ENCODE assay signal across 1 cellular context in the genomic region with DNA sequence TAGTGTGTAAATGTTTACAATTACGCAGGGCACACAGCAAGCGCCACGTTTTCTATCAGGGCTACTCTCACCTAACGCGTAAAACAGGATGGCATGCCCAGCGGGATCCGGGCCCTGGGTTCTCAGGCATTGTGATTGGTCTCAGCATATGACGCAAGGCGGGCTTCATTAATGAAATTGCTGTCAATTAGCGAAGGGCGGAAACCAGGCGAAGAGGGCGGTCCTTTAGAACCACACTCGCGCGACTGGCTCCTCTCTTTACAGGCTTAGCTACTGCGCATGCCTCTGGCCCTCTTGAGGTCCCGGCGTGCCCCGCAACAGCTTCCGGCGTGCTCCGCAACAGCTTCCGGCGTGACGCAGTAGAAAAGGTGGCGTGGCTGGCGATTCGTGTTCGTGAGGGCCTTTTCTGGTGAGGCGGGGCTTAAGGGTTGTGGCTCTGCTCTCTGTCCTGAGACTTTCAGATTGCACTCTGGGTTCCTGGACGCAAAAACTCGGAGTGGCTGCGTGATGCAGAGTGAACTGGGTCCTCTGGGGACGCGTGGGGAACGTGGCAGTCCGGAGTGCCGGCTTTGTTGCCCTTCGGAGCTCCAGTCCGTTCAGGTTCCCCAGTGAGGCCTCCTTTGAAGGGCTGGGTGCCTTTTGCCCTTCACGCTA.
TF ChIP-seq lines count a peak whose summit lies in the region.

No MANE protein-coding gene starts in this region.

TF ChIP-seq in GM12878, 131 proteins besides CTCF, POLR2A, EP300 and RAD21 (continues in another document):
- TF ChIP-seq, protein P1, sequence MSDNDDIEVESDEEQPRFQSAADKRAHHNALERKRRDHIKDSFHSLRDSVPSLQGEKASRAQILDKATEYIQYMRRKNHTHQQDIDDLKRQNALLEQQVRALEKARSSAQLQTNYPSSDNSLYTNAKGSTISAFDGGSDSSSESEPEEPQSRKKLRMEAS (IDR thresholded peaks at IDR 0.05; ENCODE audit: low read depth, low read length), result 0 out of 2 replicates have a peak, but pooled peaks have one; percentile 23
- TF ChIP-seq, protein P2, sequence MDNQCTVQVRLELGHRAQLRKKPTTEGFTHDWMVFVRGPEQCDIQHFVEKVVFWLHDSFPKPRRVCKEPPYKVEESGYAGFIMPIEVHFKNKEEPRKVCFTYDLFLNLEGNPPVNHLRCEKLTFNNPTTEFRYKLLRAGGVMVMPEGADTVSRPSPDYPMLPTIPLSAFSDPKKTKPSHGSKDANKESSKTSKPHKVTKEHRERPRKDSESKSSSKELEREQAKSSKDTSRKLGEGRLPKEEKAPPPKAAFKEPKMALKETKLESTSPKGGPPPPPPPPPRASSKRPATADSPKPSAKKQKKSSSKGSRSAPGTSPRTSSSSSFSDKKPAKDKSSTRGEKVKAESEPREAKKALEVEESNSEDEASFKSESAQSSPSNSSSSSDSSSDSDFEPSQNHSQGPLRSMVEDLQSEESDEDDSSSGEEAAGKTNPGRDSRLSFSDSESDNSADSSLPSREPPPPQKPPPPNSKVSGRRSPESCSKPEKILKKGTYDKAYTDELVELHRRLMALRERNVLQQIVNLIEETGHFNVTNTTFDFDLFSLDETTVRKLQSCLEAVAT (IDR thresholded peaks at IDR 0.05), result peak; percentile 75; the same call in 1 of the 2 replicates
- TF ChIP-seq BRCA1 (IDR thresholded peaks at IDR 0.05; ENCODE audit: low read depth, low read length) (no peak), POU2F2 (IDR thresholded peaks at IDR 0.05; ENCODE audit: borderline replicate concordance, low read depth, low read length) (no peak), EZH2 (IDR thresholded peaks at IDR 0.05; ENCODE audit: borderline replicate concordance, control insufficient read depth, low read depth, low read length) (no peak), MTA2 (IDR thresholded peaks at IDR 0.05; ENCODE audit: low read depth) (no peak), YBX1 (IDR thresholded peaks at IDR 0.05) (no peak), ATF7 (IDR thresholded peaks at IDR 0.05; ENCODE audit: low read depth) (no peak), IKZF2 (IDR thresholded peaks at IDR 0.05) (no peak), RELA (IDR thresholded peaks at IDR 0.05; ENCODE audit: borderline replicate concordance, partially characterized antibody) (no peak), TBL1XR1 (IDR thresholded peaks at IDR 0.05; ENCODE audit: low read depth, low read length) (0 out of 2 replicates have a peak, but pooled peaks have one; percentile 45), SREBF1 (IDR thresholded peaks at IDR 0.05; ENCODE audit: low read length) (no peak), ZBED1 (IDR thresholded peaks at IDR 0.05; ENCODE audit: borderline replicate concordance) (no peak), PAX5 (IDR thresholded peaks at IDR 0.05; ENCODE audit: borderline replicate concordance, low read depth, low read length) (no peak), CREB1 (IDR thresholded peaks at IDR 0.05; ENCODE audit: low read depth) (peak; percentile 43; the same call in 1 of the 2 replicates), TAF1 (IDR thresholded peaks at IDR 0.05; ENCODE audit: borderline replicate concordance, low read depth, low read length) (peak; percentile 51), SMAD5 (IDR thresholded peaks at IDR 0.05; ENCODE audit: low read depth) (no peak), ZNF217 (IDR thresholded peaks at IDR 0.05) (no peak), EGR1 (IDR thresholded peaks at IDR 0.05; ENCODE audit: borderline replicate concordance in 1 of 2, low read depth in 2 of 2, low read length in 2 of 2) (peak in 1 of 2 experiments; percentile 26; a peak in 1 of 3 replicates), POLR2AphosphoS5 (IDR thresholded peaks at IDR 0.05; ENCODE audit: low read length) (peak; percentile 84), BACH1 (IDR thresholded peaks at IDR 0.05; ENCODE audit: borderline replicate concordance) (no peak), ZNF207 (IDR thresholded peaks at IDR 0.05; ENCODE audit: borderline replicate concordance) (no peak), CHD2 (IDR thresholded peaks at IDR 0.05; ENCODE audit: borderline replicate concordance, low read depth, low read length) (no peak; the same call in 1 of the 2 replicates), NFYA (IDR thresholded peaks at IDR 0.05; ENCODE audit: borderline replicate concordance, low read depth, low read length) (no peak), GABPA (IDR thresholded peaks at IDR 0.05; ENCODE audit: low read depth) (peak; percentile 85), SRF (IDR thresholded peaks at IDR 0.05; ENCODE audit: low read depth in 2 of 2, low read length in 2 of 2) (no peak), LARP7 (IDR thresholded peaks at IDR 0.05) (no peak), TCF3 (IDR thresholded peaks at IDR 0.05; ENCODE audit: borderline replicate concordance, insufficient read depth, low read depth, low read length) (no peak)
- TF ChIP-seq, protein P3, sequence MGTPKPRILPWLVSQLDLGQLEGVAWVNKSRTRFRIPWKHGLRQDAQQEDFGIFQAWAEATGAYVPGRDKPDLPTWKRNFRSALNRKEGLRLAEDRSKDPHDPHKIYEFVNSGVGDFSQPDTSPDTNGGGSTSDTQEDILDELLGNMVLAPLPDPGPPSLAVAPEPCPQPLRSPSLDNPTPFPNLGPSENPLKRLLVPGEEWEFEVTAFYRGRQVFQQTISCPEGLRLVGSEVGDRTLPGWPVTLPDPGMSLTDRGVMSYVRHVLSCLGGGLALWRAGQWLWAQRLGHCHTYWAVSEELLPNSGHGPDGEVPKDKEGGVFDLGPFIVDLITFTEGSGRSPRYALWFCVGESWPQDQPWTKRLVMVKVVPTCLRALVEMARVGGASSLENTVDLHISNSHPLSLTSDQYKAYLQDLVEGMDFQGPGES (IDR thresholded peaks at IDR 0.05), result no peak
- TF ChIP-seq, protein P4, sequence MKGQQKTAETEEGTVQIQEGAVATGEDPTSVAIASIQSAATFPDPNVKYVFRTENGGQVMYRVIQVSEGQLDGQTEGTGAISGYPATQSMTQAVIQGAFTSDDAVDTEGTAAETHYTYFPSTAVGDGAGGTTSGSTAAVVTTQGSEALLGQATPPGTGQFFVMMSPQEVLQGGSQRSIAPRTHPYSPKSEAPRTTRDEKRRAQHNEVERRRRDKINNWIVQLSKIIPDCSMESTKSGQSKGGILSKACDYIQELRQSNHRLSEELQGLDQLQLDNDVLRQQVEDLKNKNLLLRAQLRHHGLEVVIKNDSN (IDR thresholded peaks at IDR 0.05; ENCODE audit: borderline replicate concordance, extremely low read length, insufficient read depth, low read depth, low read length), result no peak
- TF ChIP-seq, protein P5, sequence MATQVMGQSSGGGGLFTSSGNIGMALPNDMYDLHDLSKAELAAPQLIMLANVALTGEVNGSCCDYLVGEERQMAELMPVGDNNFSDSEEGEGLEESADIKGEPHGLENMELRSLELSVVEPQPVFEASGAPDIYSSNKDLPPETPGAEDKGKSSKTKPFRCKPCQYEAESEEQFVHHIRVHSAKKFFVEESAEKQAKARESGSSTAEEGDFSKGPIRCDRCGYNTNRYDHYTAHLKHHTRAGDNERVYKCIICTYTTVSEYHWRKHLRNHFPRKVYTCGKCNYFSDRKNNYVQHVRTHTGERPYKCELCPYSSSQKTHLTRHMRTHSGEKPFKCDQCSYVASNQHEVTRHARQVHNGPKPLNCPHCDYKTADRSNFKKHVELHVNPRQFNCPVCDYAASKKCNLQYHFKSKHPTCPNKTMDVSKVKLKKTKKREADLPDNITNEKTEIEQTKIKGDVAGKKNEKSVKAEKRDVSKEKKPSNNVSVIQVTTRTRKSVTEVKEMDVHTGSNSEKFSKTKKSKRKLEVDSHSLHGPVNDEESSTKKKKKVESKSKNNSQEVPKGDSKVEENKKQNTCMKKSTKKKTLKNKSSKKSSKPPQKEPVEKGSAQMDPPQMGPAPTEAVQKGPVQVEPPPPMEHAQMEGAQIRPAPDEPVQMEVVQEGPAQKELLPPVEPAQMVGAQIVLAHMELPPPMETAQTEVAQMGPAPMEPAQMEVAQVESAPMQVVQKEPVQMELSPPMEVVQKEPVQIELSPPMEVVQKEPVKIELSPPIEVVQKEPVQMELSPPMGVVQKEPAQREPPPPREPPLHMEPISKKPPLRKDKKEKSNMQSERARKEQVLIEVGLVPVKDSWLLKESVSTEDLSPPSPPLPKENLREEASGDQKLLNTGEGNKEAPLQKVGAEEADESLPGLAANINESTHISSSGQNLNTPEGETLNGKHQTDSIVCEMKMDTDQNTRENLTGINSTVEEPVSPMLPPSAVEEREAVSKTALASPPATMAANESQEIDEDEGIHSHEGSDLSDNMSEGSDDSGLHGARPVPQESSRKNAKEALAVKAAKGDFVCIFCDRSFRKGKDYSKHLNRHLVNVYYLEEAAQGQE (IDR thresholded peaks at IDR 0.05; ENCODE audit: low read depth, low read length), result no peak
- TF ChIP-seq, protein P6, sequence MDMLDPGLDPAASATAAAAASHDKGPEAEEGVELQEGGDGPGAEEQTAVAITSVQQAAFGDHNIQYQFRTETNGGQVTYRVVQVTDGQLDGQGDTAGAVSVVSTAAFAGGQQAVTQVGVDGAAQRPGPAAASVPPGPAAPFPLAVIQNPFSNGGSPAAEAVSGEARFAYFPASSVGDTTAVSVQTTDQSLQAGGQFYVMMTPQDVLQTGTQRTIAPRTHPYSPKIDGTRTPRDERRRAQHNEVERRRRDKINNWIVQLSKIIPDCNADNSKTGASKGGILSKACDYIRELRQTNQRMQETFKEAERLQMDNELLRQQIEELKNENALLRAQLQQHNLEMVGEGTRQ (IDR thresholded peaks at IDR 0.05; ENCODE audit: borderline replicate concordance, low read depth, low read length), result no peak
- TF ChIP-seq, protein P7, sequence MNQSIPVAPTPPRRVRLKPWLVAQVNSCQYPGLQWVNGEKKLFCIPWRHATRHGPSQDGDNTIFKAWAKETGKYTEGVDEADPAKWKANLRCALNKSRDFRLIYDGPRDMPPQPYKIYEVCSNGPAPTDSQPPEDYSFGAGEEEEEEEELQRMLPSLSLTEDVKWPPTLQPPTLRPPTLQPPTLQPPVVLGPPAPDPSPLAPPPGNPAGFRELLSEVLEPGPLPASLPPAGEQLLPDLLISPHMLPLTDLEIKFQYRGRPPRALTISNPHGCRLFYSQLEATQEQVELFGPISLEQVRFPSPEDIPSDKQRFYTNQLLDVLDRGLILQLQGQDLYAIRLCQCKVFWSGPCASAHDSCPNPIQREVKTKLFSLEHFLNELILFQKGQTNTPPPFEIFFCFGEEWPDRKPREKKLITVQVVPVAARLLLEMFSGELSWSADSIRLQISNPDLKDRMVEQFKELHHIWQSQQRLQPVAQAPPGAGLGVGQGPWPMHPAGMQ (IDR thresholded peaks at IDR 0.05; ENCODE audit: borderline replicate concordance), result no peak
- TF ChIP-seq, protein P8, sequence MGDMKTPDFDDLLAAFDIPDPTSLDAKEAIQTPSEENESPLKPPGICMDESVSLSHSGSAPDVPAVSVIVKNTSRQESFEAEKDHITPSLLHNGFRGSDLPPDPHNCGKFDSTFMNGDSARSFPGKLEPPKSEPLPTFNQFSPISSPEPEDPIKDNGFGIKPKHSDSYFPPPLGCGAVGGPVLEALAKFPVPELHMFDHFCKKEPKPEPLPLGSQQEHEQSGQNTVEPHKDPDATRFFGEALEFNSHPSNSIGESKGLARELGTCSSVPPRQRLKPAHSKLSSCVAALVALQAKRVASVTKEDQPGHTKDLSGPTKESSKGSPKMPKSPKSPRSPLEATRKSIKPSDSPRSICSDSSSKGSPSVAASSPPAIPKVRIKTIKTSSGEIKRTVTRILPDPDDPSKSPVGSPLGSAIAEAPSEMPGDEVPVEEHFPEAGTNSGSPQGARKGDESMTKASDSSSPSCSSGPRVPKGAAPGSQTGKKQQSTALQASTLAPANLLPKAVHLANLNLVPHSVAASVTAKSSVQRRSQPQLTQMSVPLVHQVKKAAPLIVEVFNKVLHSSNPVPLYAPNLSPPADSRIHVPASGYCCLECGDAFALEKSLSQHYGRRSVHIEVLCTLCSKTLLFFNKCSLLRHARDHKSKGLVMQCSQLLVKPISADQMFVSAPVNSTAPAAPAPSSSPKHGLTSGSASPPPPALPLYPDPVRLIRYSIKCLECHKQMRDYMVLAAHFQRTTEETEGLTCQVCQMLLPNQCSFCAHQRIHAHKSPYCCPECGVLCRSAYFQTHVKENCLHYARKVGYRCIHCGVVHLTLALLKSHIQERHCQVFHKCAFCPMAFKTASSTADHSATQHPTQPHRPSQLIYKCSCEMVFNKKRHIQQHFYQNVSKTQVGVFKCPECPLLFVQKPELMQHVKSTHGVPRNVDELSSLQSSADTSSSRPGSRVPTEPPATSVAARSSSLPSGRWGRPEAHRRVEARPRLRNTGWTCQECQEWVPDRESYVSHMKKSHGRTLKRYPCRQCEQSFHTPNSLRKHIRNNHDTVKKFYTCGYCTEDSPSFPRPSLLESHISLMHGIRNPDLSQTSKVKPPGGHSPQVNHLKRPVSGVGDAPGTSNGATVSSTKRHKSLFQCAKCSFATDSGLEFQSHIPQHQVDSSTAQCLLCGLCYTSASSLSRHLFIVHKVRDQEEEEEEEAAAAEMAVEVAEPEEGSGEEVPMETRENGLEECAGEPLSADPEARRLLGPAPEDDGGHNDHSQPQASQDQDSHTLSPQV (IDR thresholded peaks at IDR 0.05), result no peak
- TF ChIP-seq, protein P9, sequence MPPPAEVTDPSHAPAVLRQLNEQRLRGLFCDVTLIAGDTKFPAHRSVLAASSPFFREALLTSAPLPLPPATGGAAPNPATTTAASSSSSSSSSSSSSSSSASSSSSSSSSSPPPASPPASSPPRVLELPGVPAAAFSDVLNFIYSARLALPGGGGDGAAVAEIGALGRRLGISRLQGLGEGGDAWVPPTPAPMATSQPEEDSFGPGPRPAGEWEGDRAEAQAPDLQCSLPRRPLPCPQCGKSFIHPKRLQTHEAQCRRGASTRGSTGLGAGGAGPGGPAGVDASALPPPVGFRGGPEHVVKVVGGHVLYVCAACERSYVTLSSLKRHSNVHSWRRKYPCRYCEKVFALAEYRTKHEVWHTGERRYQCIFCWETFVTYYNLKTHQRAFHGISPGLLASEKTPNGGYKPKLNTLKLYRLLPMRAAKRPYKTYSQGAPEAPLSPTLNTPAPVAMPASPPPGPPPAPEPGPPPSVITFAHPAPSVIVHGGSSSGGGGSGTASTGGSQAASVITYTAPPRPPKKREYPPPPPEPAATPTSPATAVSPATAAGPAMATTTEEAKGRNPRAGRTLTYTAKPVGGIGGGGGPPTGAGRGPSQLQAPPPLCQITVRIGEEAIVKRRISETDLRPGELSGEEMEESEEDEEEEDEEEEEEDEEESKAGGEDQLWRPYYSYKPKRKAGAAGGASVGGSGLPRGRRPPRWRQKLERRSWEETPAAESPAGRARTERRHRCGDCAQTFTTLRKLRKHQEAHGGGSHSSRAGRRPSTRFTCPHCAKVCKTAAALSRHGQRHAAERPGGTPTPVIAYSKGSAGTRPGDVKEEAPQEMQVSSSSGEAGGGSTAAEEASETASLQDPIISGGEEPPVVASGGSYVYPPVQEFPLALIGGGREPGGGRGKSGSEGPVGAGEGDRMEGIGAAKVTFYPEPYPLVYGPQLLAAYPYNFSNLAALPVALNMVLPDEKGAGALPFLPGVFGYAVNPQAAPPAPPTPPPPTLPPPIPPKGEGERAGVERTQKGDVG (CRISPR knock-in tag; IDR thresholded peaks at IDR 0.05), result no peak
